ENCODE assay signal across 25 cellular contexts in the genomic region with DNA sequence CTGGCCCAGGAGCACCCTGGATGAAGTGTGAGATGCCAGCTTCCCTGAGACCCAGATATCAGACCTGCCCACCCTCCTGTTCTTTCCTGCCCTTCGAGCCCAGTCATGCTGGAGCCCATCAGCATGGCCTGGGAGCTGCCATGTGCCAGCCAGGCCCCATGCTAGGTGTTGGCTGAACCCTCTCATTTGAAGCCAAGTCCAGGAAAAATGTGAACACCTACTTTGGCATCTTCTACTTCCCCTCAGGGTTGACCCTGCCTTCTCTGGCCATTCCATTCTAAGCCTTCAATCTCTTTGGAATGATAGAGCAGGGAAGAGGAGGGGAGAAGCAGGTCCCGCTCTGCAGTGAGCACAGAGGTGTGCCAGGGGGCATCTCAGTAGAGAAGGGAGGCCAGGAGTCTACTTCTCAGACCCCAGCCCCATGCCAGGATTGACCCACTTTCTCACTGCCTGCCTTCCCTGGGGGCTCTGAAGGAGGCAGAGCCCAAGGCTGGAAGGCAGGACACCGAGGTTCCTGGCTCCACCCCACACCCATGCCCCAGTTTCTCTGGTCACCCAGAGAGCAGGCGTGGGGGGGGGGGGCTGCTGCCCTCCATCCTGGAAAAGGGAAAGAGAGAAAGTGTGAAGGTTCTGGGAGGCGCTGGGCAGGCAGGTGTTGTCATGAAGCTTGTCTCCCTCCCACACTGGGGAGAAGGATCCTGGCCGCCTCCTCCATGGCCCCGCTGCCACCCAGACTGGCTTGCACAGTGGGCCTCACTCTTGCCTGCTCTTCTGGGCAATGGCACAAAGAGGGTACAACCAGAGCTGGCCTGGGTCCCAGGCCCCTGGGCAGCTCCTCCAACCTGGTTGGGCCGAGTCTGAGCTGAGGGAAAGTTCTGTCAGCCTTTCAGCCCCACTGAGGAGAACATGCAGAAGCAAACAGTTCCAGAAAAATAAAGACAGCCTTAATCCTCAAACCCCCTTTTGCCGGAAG. TPM values are rescaled to one million over a fixed set of nuclear protein-coding genes. Genes with fewer than 3 reads are reported as not detected.
DNase-seq lines count a peak whose midpoint lies in the region; ATAC-seq and TF ChIP-seq lines count a peak whose summit lies in the region.
"Had no signal": no experiment of that assay in that cellular context is flagged by ENCODE, and none has a peak within 500 bp of the region (broad histone marks: within the 10 kb centered on the region; RNA-seq: fewer than 3 reads in every experiment).

No MANE protein-coding gene starts in this region.

- H4K20me1 ChIP-seq in mammary epithelial cell (ENCODE audit: insufficient read depth, low read length): no peaks in the 10 kb centered on the region

- no peak overlapping the region for H3K4me2 ChIP-seq in mammary epithelial cell (ENCODE audit: insufficient read depth, low read depth, low read length)

- peaks cover 27 to 65% of the 10 kb centered on the region in 2 donors for H3K4me1 ChIP-seq in breast epithelium
- H3K4me1 ChIP-seq in mammary epithelial cell (ENCODE audit: insufficient read depth, low read length): peaks cover 18% of the 10 kb centered on the region
- peaks cover 16 to 96% (median 68%) of the 10 kb centered on the region in 4 donors for H3K4me1 ChIP-seq in tibial artery

- H3K9me3 Mint-ChIP-seq in naive thymus-derived CD8-positive, alpha-beta T cell: no peaks in the 10 kb centered on the region
- H3K9me3 Mint-ChIP-seq: neural crest cell had no signal

- in situ Hi-C loops in mammary epithelial cell (cut with MboI; ENCODE audit: low sequenced_read_pairs in 2 of 2): no loop called here

- H3K9me3 ChIP-seq in breast epithelium: no peaks in the 10 kb centered on the region
- no peaks in the 10 kb centered on the region for H3K9me3 ChIP-seq in mammary epithelial cell (replicated peaks; ENCODE audit: insufficient read depth, low read length)
- no peaks in the 10 kb centered on the region for H3K9me3 ChIP-seq in tibial artery
- H3K9me3 ChIP-seq: BE2C, colonic mucosa, prostate gland, SJCRH30, testis had no signal

- H3K27me3 Mint-ChIP-seq in naive thymus-derived CD8-positive, alpha-beta T cell: no peaks in the 10 kb centered on the region

- H3K36me3 ChIP-seq in breast epithelium (no peaks in the 10 kb centered on the region), mammary epithelial cell (ENCODE audit: insufficient read depth, low read length) (no peaks in the 10 kb centered on the region), tibial artery (peaks cover 21 to 43% (median 36%) of the 10 kb centered on the region in 3 donors)
- H3K36me3 ChIP-seq: BE2C, colonic mucosa, prostate gland, SJCRH30 had no signal

- H3K79me2 ChIP-seq in mammary epithelial cell (ENCODE audit: insufficient read depth, low read length): no peaks in the 10 kb centered on the region

- H3K27me3 ChIP-seq in breast epithelium (no peaks in the 10 kb centered on the region), mammary epithelial cell (ENCODE audit: insufficient read depth, low read length) (no peaks in the 10 kb centered on the region), tibial artery (no peaks in the 10 kb centered on the region)
- H3K27me3 ChIP-seq: BE2C, colonic mucosa, SJCRH30, testis had no signal

- WGBS in mammary epithelial cell (ENCODE audit: low coverage, missing lambda C conversion rate): 62% methylated on average over 7 of the region's 9 CpGs

- H3K36me3 Mint-ChIP-seq in naive thymus-derived CD8-positive, alpha-beta T cell: peaks cover 0 to 24% (median 0%) of the 10 kb centered on the region in 3 donors

- H3K27ac ChIP-seq in breast epithelium (peak overlapping the region; percentile 82 to 89), mammary epithelial cell (ENCODE audit: insufficient read depth, low read depth, low read length) (no peak overlapping the region), coronary artery (peak overlapping the region; percentile 88 to 97), tibial artery (peak overlapping the region; percentile 25 to 91)
- H3K27ac ChIP-seq: colonic mucosa, prostate gland, SJCRH30 had no signal

- H3K4me3 ChIP-seq in breast epithelium (no peak overlapping the region), mammary epithelial cell (replicated peaks in 1 of 3; ENCODE audit: insufficient read depth in 1 of 3, low read depth in 2 of 3, low read length in 3 of 3) (no peak overlapping the region), coronary artery (no peak overlapping the region), tibial artery (no peak overlapping the region)
- H3K4me3 ChIP-seq: colonic mucosa, prostate gland, SJCRH30, testis had no signal

- dilution Hi-C loops in mammary epithelial cell (cut with HindIII; ENCODE audit: low sequenced_read_pairs): no loop called here

- TF ChIP-seq CTCF in breast epithelium (IDR thresholded peaks at IDR 0.05) (no peak), mammary epithelial cell (conservative IDR thresholded peaks at IDR 0.05 in 1 of 2, IDR thresholded peaks at IDR 0.05 in 1 of 2; ENCODE audit: extremely low read depth in 1 of 2, insufficient read depth in 1 of 2, low read depth in 1 of 2, low read length in 2 of 2) (no peak), coronary artery (IDR thresholded peaks at IDR 0.05) (no peak), tibial artery (IDR thresholded peaks at IDR 0.05) (no peak)

- DNase-seq in breast epithelium (ENCODE audit: low spot score in 2 of 2) (no peak), mammary epithelial cell (no peak), coronary artery (ENCODE audit: low spot score) (peak; percentile 73), tibial artery (no peak), SW 1271 (lab: John Stamatoyannopoulos, UW) (no peak), NCI-H2227 treated with DMSO at 0.1 percent for 48 hours (lab: John Stamatoyannopoulos, UW) (no peak)
- DNase-seq in naive thymus-derived CD8-positive, alpha-beta T cell: no peak
- DNase-seq: 8988T; activated CD4-positive, alpha-beta T cell treated with anti-CD3 and anti-CD28 coated beads, Interleukin-2, amount 50 U/mL, for 48 hours; activated naive CD4-positive, alpha-beta T cell treated with Interleukin-2 at 50 U/mL for 16 hours; activated T-cell treated with anti-CD3 and anti-CD28 coated beads for 4 hours; BE2C; colonic mucosa; GOT3; Kasumi-1; NCI-H1092 treated with DMSO at 0.1 percent for 48 hours; SJCRH30; stimulated activated CD4-positive, alpha-beta T cell treated with anti-CD3 and anti-CD28 coated beads, Interleukin-12 subunit alpha, Interleukin-12 subunit beta, amount 100 ng/mL, for 4 hours; testis; WERI-Rb-1 had no signal

- intact Hi-C loops in breast epithelium (cut with DNase I; ENCODE audit: low total_unique reads) (no loop called here), mammary epithelial cell (cut with micrococcal nuclease) (loop anchor here (2.0 kb wide), 1 partner anchor 43 kb away; the partner anchor contains the start of gene G6PC3), tibial artery (cut with DNase I; ENCODE audit: low total_unique reads) (no loop called here)

- ATAC-seq in naive thymus-derived CD8-positive, alpha-beta T cell: no peak
- ATAC-seq in GM18517 (IDR thresholded peaks at IDR 0.05; ENCODE audit: unreplicated experiment): no peak

- TF ChIP-seq POLR2A in breast epithelium (IDR thresholded peaks at IDR 0.05): no peak

- H3K4me3 Mint-ChIP-seq in naive thymus-derived CD8-positive, alpha-beta T cell: no peak overlapping the region
- H3K4me3 Mint-ChIP-seq: neural crest cell had no signal

- peaks cover 40 to 84% (median 61%) of the 10 kb centered on the region in 4 donors for H3K4me1 Mint-ChIP-seq in naive thymus-derived CD8-positive, alpha-beta T cell

- no TSS peak for BruUV-seq in mammary epithelial cell (replicated peaks; lab: Mats Ljungman, UMichigan)

- H3K9ac ChIP-seq in mammary epithelial cell (ENCODE audit: insufficient read depth, low read length): no peak overlapping the region

- POLR2A ChIA-PET in naive thymus-derived CD8-positive, alpha-beta T cell (lab: Charles Lee): interaction anchor here (0.6 to 1.1 kb wide), 2 partner anchors 9 to 48 kb away, joined by 3 to 5 read pairs; partner anchors contain the start of gene HDAC5

- CTCF ChIA-PET in mammary epithelial cell (lab: Charles Lee; ENCODE audit: low non-redundant PET): no interaction called here

- H3K27ac Mint-ChIP-seq in naive thymus-derived CD8-positive, alpha-beta T cell: peak overlapping the region in 6 of 10 donors; percentile 20 to 79 (median 60)

- no peak overlapping the region for H2AFZ ChIP-seq in mammary epithelial cell (ENCODE audit: low read depth, low read length)

RNA-seq across cellular contexts. Expression of gene HDAC5, which starts 9.3 kb away (rescaled TPM):
- total RNA-seq in breast epithelium: 10 to 100 TPM; 66.5 to 79.3 (median 75.4) TPM
- 10 to 100 TPM in 1 of 2 donors, 1 to 10 TPM in 1; 9.9 to 21.8 TPM for total RNA-seq in mammary epithelial cell
- polyA plus RNA-seq in mammary epithelial cell: 9.1 TPM
- polyA minus RNA-seq in mammary epithelial cell: 3.9 TPM
- 10 to 100 TPM; 71.1 to 73.8 TPM for total RNA-seq in naive thymus-derived CD8-positive, alpha-beta T cell
- polyA plus RNA-seq in naive thymus-derived CD8-positive, alpha-beta T cell: 10 to 100 TPM; 25.3 to 41.8 (median 27.2) TPM

RNA-seq across cellular contexts. Expression of gene HROB, which starts 27.6 kb away (rescaled TPM):
- total RNA-seq in breast epithelium (1 to 10 TPM; 1.2 to 2.1 (median 1.6) TPM), mammary epithelial cell (10 to 100 TPM in 1 of 2 donors, 1 to 10 TPM in 1; 3.0 to 10.3 TPM)
- 9.9 TPM for polyA plus RNA-seq in mammary epithelial cell
- 49.6 TPM for polyA minus RNA-seq in mammary epithelial cell
- 1 to 10 TPM in 1 of 2 experiments, under 1 TPM in 1; 0.88 to 1.2 TPM for total RNA-seq in naive thymus-derived CD8-positive, alpha-beta T cell
- under 1 TPM in 2 of 3 donors, not detected in 1; 0.08 to 0.24 TPM for polyA plus RNA-seq in naive thymus-derived CD8-positive, alpha-beta T cell

RNA-seq across cellular contexts. Expression of gene G6PC3, which starts 43.6 kb away (rescaled TPM):
- 10 to 100 TPM; 34.7 to 39.8 (median 35.4) TPM for total RNA-seq in breast epithelium
- 10 to 100 TPM; 20.5 to 70.7 TPM for total RNA-seq in mammary epithelial cell
- 134 TPM for polyA plus RNA-seq in mammary epithelial cell
- 134 TPM for polyA minus RNA-seq in mammary epithelial cell
- total RNA-seq in naive thymus-derived CD8-positive, alpha-beta T cell: 10 to 100 TPM; 15.0 to 19.1 TPM
- 10 to 100 TPM; 25.5 to 31.3 (median 26.6) TPM for polyA plus RNA-seq in naive thymus-derived CD8-positive, alpha-beta T cell

RNA-seq across cellular contexts. Expression of gene LSM12, which starts 47.7 kb away (rescaled TPM):
- total RNA-seq in breast epithelium: 10 to 100 TPM; 36.8 to 45.4 (median 43.6) TPM
- total RNA-seq in mammary epithelial cell: 10 to 100 TPM; 51.2 to 79.2 TPM
- polyA plus RNA-seq in mammary epithelial cell: 62.2 TPM
- polyA minus RNA-seq in mammary epithelial cell: 112 TPM
- total RNA-seq in naive thymus-derived CD8-positive, alpha-beta T cell: 10 to 100 TPM; 33.3 to 36.0 TPM
- 10 to 100 TPM; 63.4 to 82.6 (median 66.7) TPM for polyA plus RNA-seq in naive thymus-derived CD8-positive, alpha-beta T cell

RNA-seq across cellular contexts. Expression of gene ASB16, which starts 56.4 kb away (rescaled TPM):
- total RNA-seq in breast epithelium (under 1 TPM in 2 of 3 donors, not detected in 1; 0.29 to 0.33 TPM), mammary epithelial cell (not detected)
- not detected for polyA plus RNA-seq in mammary epithelial cell
- polyA minus RNA-seq in mammary epithelial cell: not detected
- not detected for total RNA-seq in naive thymus-derived CD8-positive, alpha-beta T cell
- under 1 TPM in 1 of 3 donors, not detected in 2; 0.09 TPM for polyA plus RNA-seq in naive thymus-derived CD8-positive, alpha-beta T cell
- total RNA-seq: fibroblast of villous mesenchyme, kidney epithelial cell, SJCRH30 had no signal
